15 cellular contexts compared by ENCODE assay signal in the genomic region with DNA sequence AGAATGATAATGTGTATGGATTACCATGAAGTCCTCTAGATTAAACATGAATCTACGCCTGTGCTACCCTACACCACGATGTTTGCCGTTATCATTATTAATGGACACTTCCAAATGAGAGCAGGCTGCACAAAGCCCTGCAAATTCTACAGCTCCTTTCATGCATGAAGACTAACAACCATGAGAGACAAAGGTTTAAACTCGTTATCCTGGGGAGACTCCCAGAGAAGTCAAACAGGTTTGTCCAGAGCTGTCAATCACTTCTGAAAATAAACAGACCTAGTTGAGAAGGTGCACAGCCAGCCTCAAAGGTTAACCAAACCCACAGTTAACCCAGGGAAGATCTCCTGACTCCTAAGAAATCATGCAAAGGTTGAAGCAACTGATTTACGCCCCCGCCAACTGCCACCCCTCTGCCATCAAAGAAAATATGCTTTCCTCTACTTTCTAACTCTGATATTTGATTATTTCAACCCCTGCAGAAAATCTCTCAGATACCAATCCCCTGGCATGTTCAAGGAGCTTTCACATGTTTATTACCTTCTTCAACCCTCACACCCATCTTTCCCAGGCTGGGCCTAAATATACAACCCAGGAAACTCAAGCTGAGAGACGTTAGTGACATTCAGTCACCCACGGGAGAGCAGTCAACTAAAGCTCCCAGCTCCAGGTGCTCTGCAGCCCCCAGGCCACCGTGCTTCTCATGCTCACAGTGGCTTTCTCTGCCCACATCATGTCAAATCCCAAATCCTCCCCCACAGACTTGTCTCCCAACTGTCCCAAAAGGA. TPM values are rescaled to one million over a fixed set of nuclear protein-coding genes. Genes with fewer than 3 reads are reported as not detected.
DNase-seq lines count a peak whose midpoint lies in the region; ATAC-seq, FAIRE-seq and TF ChIP-seq lines count a peak whose summit lies in the region.
"Had no signal": no experiment of that assay in that cellular context is flagged by ENCODE, and none has a peak within 500 bp of the region (broad histone marks: within the 10 kb centered on the region; RNA-seq: fewer than 3 reads in every experiment).

No MANE protein-coding gene starts in this region.

- no peak for ATAC-seq in GM12878
- ATAC-seq in GM19035 (IDR thresholded peaks at IDR 0.05; ENCODE audit: unreplicated experiment) = no peak
- no peak for ATAC-seq in GM18868 (IDR thresholded peaks at IDR 0.05; ENCODE audit: unreplicated experiment)

- TF ChIP-seq CTCF in GM12878 (IDR thresholded peaks at IDR 0.05 in 2 of 3, conservative IDR thresholded peaks at IDR 0.05 in 1 of 3; ENCODE audit: control insufficient read depth in 2 of 3, extremely low read depth in 1 of 3, insufficient read depth in 1 of 3, low read depth in 3 of 3, low read length in 3 of 3) (no peak), nephron progenitor cell (IDR thresholded peaks at IDR 0.05) (no peak)

- no peaks in the 10 kb centered on the region for H3K9me3 Mint-ChIP-seq in nephron progenitor cell
- no peaks in the 10 kb centered on the region for H3K9me3 Mint-ChIP-seq in activated T-helper 2 cell treated with anti-CD3 and anti-CD28 coated beads, Interferon-gamma antibody, Interleukin-2, Interleukin-4, amounts not matched to agents 10 μg/mL and 5 μg/mL and 100 μg/mL, durations not matched to agents 14 hours and 24 hours and 36 hours
- H3K9me3 Mint-ChIP-seq: activated CD4-positive, alpha-beta memory T cell treated with anti-CD3 and anti-CD28 coated beads for 36 hours had no signal

- CTCF ChIA-PET in GM12878 (lab: Yijun Ruan, JAX) = no interaction called here

- intact Hi-C loops in GM12878 (cut with micrococcal nuclease; ENCODE audit: unreplicated experiment) = no loop called here
- intact Hi-C loops in activated T-helper 2 cell treated with anti-CD3 and anti-CD28 coated beads, Interferon-gamma antibody, Interleukin-2, Interleukin-4, amounts not matched to agents 10 μg/mL and 5 μg/mL and 100 μg/mL, durations not matched to agents 14 hours and 24 hours and 36 hours (cut with micrococcal nuclease) = no loop called here

- H3K27ac ChIP-seq in GM12878 (ENCODE audit: control insufficient read depth, insufficient read depth) = no peak overlapping the region

- H3K9me3 ChIP-seq in GM12878 (replicated peaks; ENCODE audit: control insufficient read depth, insufficient read depth, low read length) = no peaks in the 10 kb centered on the region

- 22% methylated on average over 9 of the region's 9 CpGs for WGBS in GM12878 (ENCODE audit: insufficient coverage, insufficient replicate concordance, low lambda C conversion rate, missing lambda C conversion rate)

- POLR2A ChIA-PET in GM12878 (lab: Charles Lee) = interaction anchor here (1.4 kb wide), 1 partner anchor 18 kb away, joined by 4 read pairs; no protein-coding TSS in a partner anchor

- no peak overlapping the region for H3K4me2 ChIP-seq in GM12878 (ENCODE audit: control insufficient read depth, insufficient read depth)

- FAIRE-seq in GM12878 (lab: Jason Lieb, UNC) = no peak

- H3K36me3 ChIP-seq in GM12878 (ENCODE audit: control insufficient read depth in 2 of 2, insufficient read depth in 2 of 2, low read length in 1 of 2) = no peaks in the 10 kb centered on the region

- DNase-seq in DMS53 (lab: John Stamatoyannopoulos, UW) = peak; percentile 100
- peak; percentile 85 for DNase-seq in NCI-H2029 treated with DMSO at 0.1 percent for 48 hours (lab: John Stamatoyannopoulos, UW)
- DNase-seq in GM12878 (ENCODE audit: low read depth, low spot score) = no peak
- DNase-seq in nephron progenitor cell = no peak
- no peak for DNase-seq in activated T-helper 2 cell treated with anti-CD3 and anti-CD28 coated beads, Interferon-gamma antibody, Interleukin-2, Interleukin-4, amounts not matched to agents 10 μg/mL and 5 μg/mL and 100 μg/mL, durations not matched to agents 14 hours and 24 hours and 36 hours (ENCODE audit: low spot score)
- no peak for DNase-seq in occipital lobe (lab: John Stamatoyannopoulos, UW)
- DNase-seq: activated CD4-positive, alpha-beta memory T cell treated with anti-CD3 and anti-CD28 coated beads for 36 hours; activated naive CD4-positive, alpha-beta T cell treated with Interleukin-2 at 50 U/mL for 16 hours; AML-193; caudate nucleus; KG1; stimulated activated CD4-positive, alpha-beta T cell treated with anti-CD3 and anti-CD28 coated beads, Interleukin-4, amount 100 ng/mL, for 4 hours; stimulated activated naive CD8-positive, alpha-beta T cell treated with anti-CD3 and anti-CD28 coated beads, Interleukin-15, Interleukin-2, amounts not matched to agents 100 U/mL and 50 U/mL, for 24 hours had no signal

- H3K27me3 ChIP-seq in GM12878 (replicated peaks in 1 of 2; ENCODE audit: control insufficient read depth in 2 of 2, insufficient read depth in 2 of 2, low read length in 1 of 2) = peaks cover 2 to 3% of the 10 kb centered on the region in 2 experiments; a peak in 2 of 4 replicates

- no peak for TF ChIP-seq POLR2A in GM12878 (IDR thresholded peaks at IDR 0.05; ENCODE audit: low read depth, low read length)

- RAD21 ChIA-PET in GM12878 (lab: Charles Lee; ENCODE audit: unreplicated experiment) = interaction anchor here (1.5 kb wide), 1 partner anchor 18 kb away, joined by 5 read pairs; no protein-coding TSS in a partner anchor

- BruUV-seq in GM12878 (replicated peaks; lab: Mats Ljungman, UMichigan) = no TSS peak

- TF ChIP-seq EP300 in GM12878 (IDR thresholded peaks at IDR 0.05; ENCODE audit: borderline replicate concordance in 1 of 2, control insufficient read depth in 1 of 2, low read depth in 2 of 2, low read length in 2 of 2) = no peak

- SMC1A ChIA-PET in GM12878 (lab: Charles Lee; ENCODE audit: uncharacterized antibody, unreplicated experiment) = interaction anchor here (0.5 to 1.6 kb wide), 5 partner anchors 17 to 43 kb away, joined by 3 to 7 read pairs (median 3); no protein-coding TSS in a partner anchor

- H2AFZ ChIP-seq in GM12878 (ENCODE audit: control insufficient read depth, low read depth, low read length) = no peak overlapping the region

- H3K4me3 ChIP-seq in GM12878 = no peak overlapping the region

- H3K9ac ChIP-seq in GM12878 (ENCODE audit: control insufficient read depth, insufficient read depth, low read length) = no peak overlapping the region

- H3K36me3 Mint-ChIP-seq in nephron progenitor cell (ENCODE audit: low read depth) = no peaks in the 10 kb centered on the region
- no peaks in the 10 kb centered on the region for H3K36me3 Mint-ChIP-seq in activated T-helper 2 cell treated with anti-CD3 and anti-CD28 coated beads, Interferon-gamma antibody, Interleukin-2, Interleukin-4, amounts not matched to agents 10 μg/mL and 5 μg/mL and 100 μg/mL, durations not matched to agents 14 hours and 24 hours and 36 hours (ENCODE audit: low read depth)
- H3K36me3 Mint-ChIP-seq: activated CD4-positive, alpha-beta memory T cell treated with anti-CD3 and anti-CD28 coated beads for 36 hours had no signal

- H4K20me1 ChIP-seq in GM12878 (ENCODE audit: control insufficient read depth, insufficient read depth) = no peaks in the 10 kb centered on the region

- H3K4me1 Mint-ChIP-seq in nephron progenitor cell = peaks cover 63% of the 10 kb centered on the region
- H3K4me1 Mint-ChIP-seq in activated T-helper 2 cell treated with anti-CD3 and anti-CD28 coated beads, Interferon-gamma antibody, Interleukin-2, Interleukin-4, amounts not matched to agents 10 μg/mL and 5 μg/mL and 100 μg/mL, durations not matched to agents 14 hours and 24 hours and 36 hours (ENCODE audit: low read depth) = no peaks in the 10 kb centered on the region

- H3K27me3 Mint-ChIP-seq in nephron progenitor cell (ENCODE audit: low read depth, poor library complexity) = peaks cover 29% of the 10 kb centered on the region
- H3K27me3 Mint-ChIP-seq in activated T-helper 2 cell treated with anti-CD3 and anti-CD28 coated beads, Interferon-gamma antibody, Interleukin-2, Interleukin-4, amounts not matched to agents 10 μg/mL and 5 μg/mL and 100 μg/mL, durations not matched to agents 14 hours and 24 hours and 36 hours (ENCODE audit: low read depth) = peaks cover 12% of the 10 kb centered on the region

- no peaks in the 10 kb centered on the region for H3K4me1 ChIP-seq in GM12878 (ENCODE audit: control insufficient read depth, insufficient read depth, low read length)

- no peak for TF ChIP-seq RAD21 in GM12878 (IDR thresholded peaks at IDR 0.05; ENCODE audit: insufficient read depth, low read depth, low read length)

- peak overlapping the region; percentile 31 for H3K4me3 Mint-ChIP-seq in nephron progenitor cell
- no peak overlapping the region for H3K4me3 Mint-ChIP-seq in activated T-helper 2 cell treated with anti-CD3 and anti-CD28 coated beads, Interferon-gamma antibody, Interleukin-2, Interleukin-4, amounts not matched to agents 10 μg/mL and 5 μg/mL and 100 μg/mL, durations not matched to agents 14 hours and 24 hours and 36 hours (ENCODE audit: low read depth)
- H3K4me3 Mint-ChIP-seq: activated CD4-positive, alpha-beta memory T cell treated with anti-CD3 and anti-CD28 coated beads for 36 hours had no signal

- H3K27ac Mint-ChIP-seq in nephron progenitor cell = peak overlapping the region; percentile 78
- no peak overlapping the region for H3K27ac Mint-ChIP-seq in activated T-helper 2 cell treated with anti-CD3 and anti-CD28 coated beads, Interferon-gamma antibody, Interleukin-2, Interleukin-4, amounts not matched to agents 10 μg/mL and 5 μg/mL and 100 μg/mL, durations not matched to agents 14 hours and 24 hours and 36 hours
- H3K27ac Mint-ChIP-seq: activated CD4-positive, alpha-beta memory T cell treated with anti-CD3 and anti-CD28 coated beads for 36 hours had no signal

- H3K79me2 ChIP-seq in GM12878 (ENCODE audit: control insufficient read depth, insufficient read depth, low read length) = no peaks in the 10 kb centered on the region

- in situ Hi-C loops in GM12878 (cut with MboI) = no loop called here

RNA-seq across cellular contexts. Expression of a gene that starts 35.9 kb away (rescaled TPM):
- 23.1 and 25.4 TPM in 2 replicates for total RNA-seq in GM12878 (2013; cell fraction: nucleolus; rRNA removed)
- 4.5 and 4.7 TPM in 2 replicates for total RNA-seq in GM12878 (2014; rRNA removed)
- total RNA-seq in GM12878 (2014; rRNA removed; fragmentation: Illumina TruSeq; extraction: Trizol) = 2.5 and 3.2 TPM in 2 replicates
- total RNA-seq in GM12878 (2021) = 4.1 and 4.4 TPM in 2 replicates
- polyA plus RNA-seq in GM12878 (2011; ENCODE audit: low read depth) = 0.34 TPM
- 2.7 and 3.3 TPM in 2 replicates for polyA plus RNA-seq in GM12878 (2011; rRNA removed)
- polyA plus RNA-seq in GM12878 (2011; cell fraction: cytosol; rRNA removed) = 3.1 and 4.2 TPM in 2 replicates
- polyA plus RNA-seq in GM12878 (2011; cell fraction: nucleus; rRNA removed) = 4.8 and 6.1 TPM in 2 replicates
- polyA plus RNA-seq in GM12878 (2012) = 0.86 and 2.6 TPM in 2 replicates
- polyA plus RNA-seq in GM12878 (2014; fragmentation: Illumina TruSeq; extraction: Trizol) = 3.8 and 4.2 TPM in 2 replicates
- 1 to 10 TPM; 2.8 to 4.4 TPM for polyA plus RNA-seq in GM12878 (2014; fragmentation: Nextera tagmentation; extraction: Ambion mirVana)
- 2.4 and 3.2 TPM in 2 replicates for polyA plus RNA-seq in GM12878 (2014; rRNA removed)
- 1 to 10 TPM; 2.5 to 2.6 TPM for polyA plus RNA-seq in GM12878 (2016; fragmentation: Nextera tagmentation; extraction: Ambion mirVana)
- 5.5 and 5.8 TPM in 2 replicates for polyA minus RNA-seq in GM12878 (2011; rRNA and poly(A)+ RNA removed)
- polyA minus RNA-seq in GM12878 (2011; cell fraction: cytosol; rRNA and poly(A)+ RNA removed) = 2.1 and 2.8 TPM in 2 replicates
- polyA minus RNA-seq in GM12878 (2011; cell fraction: nucleus; rRNA and poly(A)+ RNA removed) = 2.0 and 2.2 TPM in 2 replicates
- total RNA-seq in activated T-helper 2 cell treated with anti-CD3 and anti-CD28 coated beads, Interferon-gamma antibody, Interleukin-2, Interleukin-4, amounts not matched to agents 10 μg/mL and 5 μg/mL and 100 μg/mL, durations not matched to agents 14 hours and 24 hours and 36 hours = not detected in 2 replicates
- 30.7 TPM for total RNA-seq in occipital lobe

Comparison
In these comparisons a context has a peak if more than half of its experiments do, and no peak if none do; other contexts are left out.
1. DNase-seq: peak in DMS53 (single experiment) and NCI-H2029 treated with DMSO at 0.1 percent for 48 hours (single experiment); none in GM12878 (single experiment), nephron progenitor cell (single experiment), activated T-helper 2 cell treated with anti-CD3 and anti-CD28 coated beads, Interferon-gamma antibody, Interleukin-2, Interleukin-4, amounts not matched to agents 10 μg/mL and 5 μg/mL and 100 μg/mL, durations not matched to agents 14 hours and 24 hours and 36 hours (single experiment) and occipital lobe (single experiment).